Comparison of ENCODE assay signal across 16 cellular contexts in the genomic region with DNA sequence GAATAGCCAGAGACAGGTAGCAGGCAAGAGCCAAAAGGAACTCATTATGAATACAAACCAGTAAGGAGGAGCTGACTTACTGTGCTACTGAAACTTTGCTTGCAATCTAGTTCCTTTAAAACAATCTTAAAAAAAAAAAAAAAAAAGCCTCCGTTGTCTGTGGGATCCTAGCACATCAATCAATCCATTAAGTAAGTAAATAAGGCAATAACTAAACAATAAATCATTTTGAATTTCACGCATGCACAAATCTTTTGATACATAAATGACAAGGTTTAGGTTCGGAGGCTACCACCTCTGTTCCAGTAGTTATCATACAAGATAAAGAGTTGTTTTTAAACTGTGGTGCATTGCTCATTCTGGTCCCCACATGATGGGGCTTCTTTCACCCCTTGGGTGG.
"Had no signal": no experiment of that assay in that cellular context is flagged by ENCODE, and none has a peak within 500 bp of the region (broad histone marks: within the 10 kb centered on the region; RNA-seq: fewer than 3 reads in every experiment).

No MANE protein-coding gene starts in this region.

- H3K9me3 ChIP-seq: body of pancreas, mucosa of descending colon, testis, upper lobe of right lung had no signal

- H3K4me3 Mint-ChIP-seq: activated CD4-positive, alpha-beta memory T cell treated with anti-CD3 and anti-CD28 coated beads for 36 hours; activated CD4-positive, alpha-beta T cell treated with anti-CD3 and anti-CD28 coated beads for 36 hours; activated naive CD4-positive, alpha-beta T cell treated with anti-CD3 and anti-CD28 coated beads, Interleukin-2, amount 50 U/mL, for 24 hours; activated T-cell treated with anti-CD3 and anti-CD28 coated beads, Interleukin-2, amount 50 U/mL, for 4 hours; naive thymus-derived CD4-positive, alpha-beta T cell; stimulated activated naive CD8-positive, alpha-beta T cell treated with anti-CD3 and anti-CD28 coated beads, Interleukin-15, Interleukin-2, amounts not matched to agents 100 ng/mL and 50 ng/mL, for 24 hours had no signal

- H3K27me3 ChIP-seq: body of pancreas, testis, upper lobe of right lung had no signal

- H3K36me3 Mint-ChIP-seq: activated CD4-positive, alpha-beta memory T cell treated with anti-CD3 and anti-CD28 coated beads for 36 hours; activated naive CD4-positive, alpha-beta T cell treated with anti-CD3 and anti-CD28 coated beads, Interleukin-2, amount 50 U/mL, for 24 hours; naive thymus-derived CD4-positive, alpha-beta T cell had no signal

- H3K4me3 ChIP-seq: body of pancreas, mucosa of descending colon, testis, upper lobe of right lung had no signal

- H3K4me1 Mint-ChIP-seq: activated CD4-positive, alpha-beta T cell treated with anti-CD3 and anti-CD28 coated beads for 36 hours; activated naive CD4-positive, alpha-beta T cell treated with anti-CD3 and anti-CD28 coated beads, Interleukin-2, amount 50 U/mL, for 24 hours; naive thymus-derived CD4-positive, alpha-beta T cell had no signal

- H3K27ac Mint-ChIP-seq: activated CD4-positive, alpha-beta memory T cell treated with anti-CD3 and anti-CD28 coated beads for 36 hours; activated CD4-positive, alpha-beta T cell treated with anti-CD3 and anti-CD28 coated beads for 36 hours; activated naive CD4-positive, alpha-beta T cell treated with anti-CD3 and anti-CD28 coated beads, Interleukin-2, amount 50 U/mL, for 24 hours; naive thymus-derived CD4-positive, alpha-beta T cell; stimulated activated naive CD8-positive, alpha-beta T cell treated with anti-CD3 and anti-CD28 coated beads, Interleukin-15, Interleukin-2, amounts not matched to agents 100 ng/mL and 50 ng/mL, for 24 hours had no signal

- DNase-seq: activated CD4-positive, alpha-beta memory T cell treated with anti-CD3 and anti-CD28 coated beads for 36 hours; activated CD4-positive, alpha-beta T cell treated with anti-CD3 and anti-CD28 coated beads for 36 hours; activated effector memory CD4-positive, alpha-beta T cell treated with Interleukin-2 at 50 U/mL for 16 hours; activated T-cell treated with anti-CD3 and anti-CD28 coated beads, Interleukin-2, amount 50 U/mL, for 4 hours; body of pancreas; cortex of kidney; effector CD8-positive, alpha-beta T cell; foreskin melanocyte; mucosa of descending colon; naive thymus-derived CD4-positive, alpha-beta T cell; T-helper 2 cell; testis; upper lobe of right lung had no signal

- H3K27me3 Mint-ChIP-seq: activated CD4-positive, alpha-beta memory T cell treated with anti-CD3 and anti-CD28 coated beads for 36 hours; activated CD4-positive, alpha-beta T cell treated with anti-CD3 and anti-CD28 coated beads for 36 hours; activated naive CD4-positive, alpha-beta T cell treated with anti-CD3 and anti-CD28 coated beads, Interleukin-2, amount 50 U/mL, for 24 hours; naive thymus-derived CD4-positive, alpha-beta T cell; stimulated activated naive CD8-positive, alpha-beta T cell treated with anti-CD3 and anti-CD28 coated beads, Interleukin-15, Interleukin-2, amounts not matched to agents 100 ng/mL and 50 ng/mL, for 24 hours had no signal

- H3K36me3 ChIP-seq: upper lobe of right lung had no signal

- H3K9me3 Mint-ChIP-seq: activated CD4-positive, alpha-beta memory T cell treated with anti-CD3 and anti-CD28 coated beads for 36 hours; activated naive CD4-positive, alpha-beta T cell treated with anti-CD3 and anti-CD28 coated beads, Interleukin-2, amount 50 U/mL, for 24 hours; activated T-cell treated with anti-CD3 and anti-CD28 coated beads, Interleukin-2, amount 50 U/mL, for 4 hours; stimulated activated naive CD8-positive, alpha-beta T cell treated with anti-CD3 and anti-CD28 coated beads, Interleukin-15, Interleukin-2, amounts not matched to agents 100 ng/mL and 50 ng/mL, for 24 hours had no signal

- H3K4me1 ChIP-seq: body of pancreas, testis, upper lobe of right lung had no signal

- H3K27ac ChIP-seq: body of pancreas, testis, upper lobe of right lung had no signal

- ATAC-seq: activated CD4-positive, alpha-beta T cell treated with anti-CD3 and anti-CD28 coated beads for 36 hours; activated T-cell treated with anti-CD3 and anti-CD28 coated beads, Interleukin-2, amount 50 U/mL, for 4 hours; body of pancreas; left lobe of liver; mucosa of descending colon; naive thymus-derived CD4-positive, alpha-beta T cell; upper lobe of right lung had no signal
